Comparison of ENCODE assay signal across 8 cellular contexts in genomic region chr6:29553268-29554057, GRCh38. TPM values are rescaled to one million over a fixed set of nuclear protein-coding genes. Genes with fewer than 3 reads are reported as not detected.
A peak's percentile ranks its signal among the peaks of the same experiment; 100 is the strongest.
DNase-seq lines count a peak whose midpoint lies in the region; ATAC-seq and TF ChIP-seq lines count a peak whose summit lies in the region.
"Had no signal": no experiment of that assay in that cellular context is flagged by ENCODE, and none has a peak within 500 bp of the region (broad histone marks: within the 10 kb centered on the region; RNA-seq: fewer than 3 reads in every experiment).

No MANE protein-coding gene starts in this region.

- POLR2A ChIA-PET in HEK293 (lab: Yijun Ruan, JAX) = no interaction called here
- POLR2A ChIA-PET in naive thymus-derived CD4-positive, alpha-beta T cell (lab: Charles Lee) = no interaction called here

- intact Hi-C loops in activated CD4-positive, alpha-beta T cell treated with anti-CD3 and anti-CD28 coated beads, Interleukin-2, amount 10 ng/mL, durations not matched to agents 24 days and 14 days (cut with micrococcal nuclease) = no loop called here
- intact Hi-C loops in esophagus muscularis mucosa (cut with DNase I) = no loop called here
- intact Hi-C loops in naive thymus-derived CD4-positive, alpha-beta T cell (cut with micrococcal nuclease) = no loop called here
- intact Hi-C loops in vagina (cut with DNase I) = no loop called here

- TF ChIP-seq POLR2A in esophagus muscularis mucosa (IDR thresholded peaks at IDR 0.05; ENCODE audit: low read depth) (no peak), vagina (IDR thresholded peaks at IDR 0.05) (no peak)

- H3K9me3 ChIP-seq in HEK293 (ENCODE audit: control insufficient read depth, insufficient read depth, low read depth, low read length) (no peaks in the 10 kb centered on the region), esophagus muscularis mucosa (no peaks in the 10 kb centered on the region), vagina (no peaks in the 10 kb centered on the region)
- no peaks in the 10 kb centered on the region for H3K9me3 ChIP-seq in naive thymus-derived CD4-positive, alpha-beta T cell (ENCODE audit: control insufficient read depth in 2 of 3, low read length in 3 of 3)
- H3K9me3 ChIP-seq: SJSA1 had no signal

- TF ChIP-seq EP300 in esophagus muscularis mucosa (IDR thresholded peaks at IDR 0.05) = no peak

- H3K4me3 ChIP-seq in HEK293 (ENCODE audit: low read depth, low read length) (peak overlapping the region; percentile 44), esophagus muscularis mucosa (peak overlapping the region; percentile 48 to 59 (median 52)), vagina (peak overlapping the region; percentile 45 to 55)
- peak overlapping the region; percentile 57 for H3K4me3 ChIP-seq in naive thymus-derived CD4-positive, alpha-beta T cell (ENCODE audit: low read length)
- H3K4me3 ChIP-seq: SJSA1 had no signal

- TF ChIP-seq CTCF in HEK293 (tag by site-specific recombination; IDR thresholded peaks at IDR 0.05) (peak; percentile 95), esophagus muscularis mucosa (IDR thresholded peaks at IDR 0.05) (peak in 1 of 3 experiments; percentile 21), vagina (IDR thresholded peaks at IDR 0.05) (peak in 1 of 3 experiments; percentile 18)

- no peaks in the 10 kb centered on the region for H3K36me3 Mint-ChIP-seq in activated CD4-positive, alpha-beta T cell treated with anti-CD3 and anti-CD28 coated beads, Interleukin-2, amount 10 ng/mL, durations not matched to agents 24 days and 14 days (ENCODE audit: low read depth)
- H3K36me3 Mint-ChIP-seq in naive thymus-derived CD4-positive, alpha-beta T cell = peaks cover 0 to 9% (median 0%) of the 10 kb centered on the region in 5 donors

- peak overlapping the region; percentile 3; the same call in 1 of the 2 replicates for H3K27ac ChIP-seq in HEK293 (ENCODE audit: extremely low read depth, low read depth, low read length)
- H3K27ac ChIP-seq in esophagus muscularis mucosa (replicated peaks in 1 of 4) = peak overlapping the region in 2 of 4 donors; percentile 10 to 54
- no peak overlapping the region for H3K27ac ChIP-seq in naive thymus-derived CD4-positive, alpha-beta T cell (ENCODE audit: low read depth, low read length)
- H3K27ac ChIP-seq in vagina = peak overlapping the region; percentile 30
- H3K27ac ChIP-seq: SJSA1 had no signal

- no peak overlapping the region for H3K27ac Mint-ChIP-seq in activated CD4-positive, alpha-beta T cell treated with anti-CD3 and anti-CD28 coated beads, Interleukin-2, amount 10 ng/mL, durations not matched to agents 24 days and 14 days
- H3K27ac Mint-ChIP-seq in naive thymus-derived CD4-positive, alpha-beta T cell = peak overlapping the region in 2 of 9 donors; percentile 41 to 76

- H3K4me3 Mint-ChIP-seq in activated CD4-positive, alpha-beta T cell treated with anti-CD3 and anti-CD28 coated beads, Interleukin-2, amount 10 ng/mL, durations not matched to agents 24 days and 14 days = peak overlapping the region; percentile 72
- peak overlapping the region; percentile 76 to 98 (median 88) for H3K4me3 Mint-ChIP-seq in naive thymus-derived CD4-positive, alpha-beta T cell

- CTCF ChIA-PET in HEK293 (lab: Yijun Ruan, JAX) = interaction anchor here (0.6 kb wide), 2 partner anchors 56 to 122 kb away, joined by 3 to 4 read pairs; no protein-coding TSS in a partner anchor
- CTCF ChIA-PET in naive thymus-derived CD4-positive, alpha-beta T cell (lab: Charles Lee) = no interaction called here

- peak; percentile 70 for DNase-seq in activated CD4-positive, alpha-beta T cell treated with anti-CD3 and anti-CD28 coated beads, Interleukin-2, amount 10 ng/mL, durations not matched to agents 24 days and 14 days
- DNase-seq in esophagus muscularis mucosa (ENCODE audit: extremely low spot score) (peak; percentile 90), vagina (ENCODE audit: extremely low spot score in 2 of 2) (no peak), foreskin melanocyte (no peak)
- peak in 5 of 9 donors; percentile 10 to 30 (median 29) for DNase-seq in naive thymus-derived CD4-positive, alpha-beta T cell

- H3K36me3 ChIP-seq in HEK293 (ENCODE audit: control insufficient read depth in 2 of 2, insufficient read depth in 1 of 2, low read length in 2 of 2) (no peaks in the 10 kb centered on the region), esophagus muscularis mucosa (no peaks in the 10 kb centered on the region), vagina (no peaks in the 10 kb centered on the region)
- H3K36me3 ChIP-seq in naive thymus-derived CD4-positive, alpha-beta T cell (ENCODE audit: control insufficient read depth in 2 of 3, insufficient read depth in 3 of 3, low read length in 3 of 3) = no peaks in the 10 kb centered on the region
- H3K36me3 ChIP-seq: SJSA1 had no signal

- peak; percentile 56 for ATAC-seq in naive thymus-derived CD4-positive, alpha-beta T cell
- ATAC-seq in HG03108 (IDR thresholded peaks at IDR 0.05; ENCODE audit: unreplicated experiment) = no peak

- H3K27me3 ChIP-seq in esophagus muscularis mucosa = peaks cover 0 to 54% (median 8%) of the 10 kb centered on the region in 4 donors
- H3K27me3 ChIP-seq in naive thymus-derived CD4-positive, alpha-beta T cell (ENCODE audit: control insufficient read depth in 2 of 2, insufficient read depth in 2 of 2, low read length in 2 of 2) = peaks cover 5 to 8% of the 10 kb centered on the region in 2 donors
- H3K27me3 ChIP-seq in vagina = no peaks in the 10 kb centered on the region
- H3K27me3 ChIP-seq: SJSA1 had no signal

- 3% methylated on average over 30 of the region's 83 CpGs for WGBS in esophagus muscularis mucosa

- H3K4me1 Mint-ChIP-seq in activated CD4-positive, alpha-beta T cell treated with anti-CD3 and anti-CD28 coated beads, Interleukin-2, amount 10 ng/mL, durations not matched to agents 24 days and 14 days = peaks cover 13% of the 10 kb centered on the region
- peaks cover 10 to 19% (median 18%) of the 10 kb centered on the region in 7 donors for H3K4me1 Mint-ChIP-seq in naive thymus-derived CD4-positive, alpha-beta T cell

- H3K9me3 Mint-ChIP-seq in activated CD4-positive, alpha-beta T cell treated with anti-CD3 and anti-CD28 coated beads, Interleukin-2, amount 10 ng/mL, durations not matched to agents 24 days and 14 days = no peaks in the 10 kb centered on the region
- H3K9me3 Mint-ChIP-seq in naive thymus-derived CD4-positive, alpha-beta T cell = peaks cover 0 to 4% (median 0%) of the 10 kb centered on the region in 11 donors

- peaks cover 68% of the 10 kb centered on the region for H3K27me3 Mint-ChIP-seq in activated CD4-positive, alpha-beta T cell treated with anti-CD3 and anti-CD28 coated beads, Interleukin-2, amount 10 ng/mL, durations not matched to agents 24 days and 14 days
- peaks cover 51 to 74% (median 69%) of the 10 kb centered on the region in 5 donors for H3K27me3 Mint-ChIP-seq in naive thymus-derived CD4-positive, alpha-beta T cell

- H3K4me1 ChIP-seq in HEK293 (ENCODE audit: control insufficient read depth, insufficient read depth, low read length) (peaks cover 12% of the 10 kb centered on the region), esophagus muscularis mucosa (peaks cover 12 to 18% (median 17%) of the 10 kb centered on the region in 4 donors), vagina (peaks cover 17% of the 10 kb centered on the region)
- H3K4me1 ChIP-seq in naive thymus-derived CD4-positive, alpha-beta T cell (ENCODE audit: control insufficient read depth in 2 of 2, insufficient read depth in 2 of 2, low read length in 2 of 2) = peaks cover 6 to 7% of the 10 kb centered on the region in 2 donors
- H3K4me1 ChIP-seq: SJSA1 had no signal

TF ChIP-seq in HEK293, 187 proteins besides CTCF, POLR2A, EP300 and RAD21 (continues in another document):
- no peak for TF ChIP-seq ZNF214 (tag by site-specific recombination; IDR thresholded peaks at IDR 0.05; ENCODE audit: borderline replicate concordance)
- TF ChIP-seq TRIM28 (IDR thresholded peaks at IDR 0.05; ENCODE audit: borderline replicate concordance, low read length) = no peak
- TF ChIP-seq ZNF777 (tag by site-specific recombination; IDR thresholded peaks at IDR 0.05; ENCODE audit: borderline replicate concordance) = peak; percentile 61
- no peak for TF ChIP-seq ZBTB11 (tag by site-specific recombination; conservative IDR thresholded peaks at IDR 0.05; ENCODE audit: low read depth)

RNA-seq across cellular contexts. Expression of gene UBD, which starts 6.1 kb away (rescaled TPM):
- 0.49 and 0.62 TPM in 2 replicates for total RNA-seq in activated CD4-positive, alpha-beta T cell treated with anti-CD3 and anti-CD28 coated beads, Interleukin-2, amount 10 ng/mL, durations not matched to agents 24 days and 14 days
- total RNA-seq in esophagus muscularis mucosa = under 1 TPM in 1 of 4 donors, not detected in 3; 0.50 TPM
- total RNA-seq in naive thymus-derived CD4-positive, alpha-beta T cell = 1 to 10 TPM in 1 of 5 experiments, not detected in 4; 1.9 TPM
- not detected for polyA plus RNA-seq in naive thymus-derived CD4-positive, alpha-beta T cell
- not detected for total RNA-seq in vagina

RNA-seq across cellular contexts. Expression of gene OR2H2, which starts 31.5 kb away (rescaled TPM):
- not detected in 2 replicates for total RNA-seq in activated CD4-positive, alpha-beta T cell treated with anti-CD3 and anti-CD28 coated beads, Interleukin-2, amount 10 ng/mL, durations not matched to agents 24 days and 14 days
- total RNA-seq in esophagus muscularis mucosa (not detected), vagina (not detected)
- total RNA-seq in naive thymus-derived CD4-positive, alpha-beta T cell = not detected
- polyA plus RNA-seq in naive thymus-derived CD4-positive, alpha-beta T cell = not detected
- total RNA-seq: SJSA1 had no signal

Comparison
In these comparisons a context has a peak if more than half of its experiments do, and no peak if none do; other contexts are left out.
1. DNase-seq: peak in activated CD4-positive, alpha-beta T cell treated with anti-CD3 and anti-CD28 coated beads, Interleukin-2, amount 10 ng/mL, durations not matched to agents 24 days and 14 days (single experiment), esophagus muscularis mucosa (single experiment) and naive thymus-derived CD4-positive, alpha-beta T cell (5 of 9); none in vagina (0 of 2) and foreskin melanocyte (single experiment).
2. Peak in every context shown above with its lines, with median percentiles within 50 percentile points of each other: H3K4me3 ChIP-seq.